Comparison of ENCODE assay signal across 1 cellular context in genomic region chr11:59368238-59369022, GRCh38.
TF ChIP-seq lines count a peak whose summit lies in the region.

No MANE protein-coding gene starts in this region.

TF ChIP-seq in H1, 55 proteins besides CTCF, POLR2A, EP300 and RAD21:
- no peak for TF ChIP-seq CHD7 (IDR thresholded peaks at IDR 0.05; ENCODE audit: insufficient replicate concordance, low read length)
